10 cellular contexts compared by ENCODE assay signal in genomic region chr1:3369437-3370076, GRCh38.
DNase-seq lines count a peak whose midpoint lies in the region; ATAC-seq and TF ChIP-seq lines count a peak whose summit lies in the region.
"Had no signal": no experiment of that assay in that cellular context is flagged by ENCODE, and none has a peak within 500 bp of the region (broad histone marks: within the 10 kb centered on the region; RNA-seq: fewer than 3 reads in every experiment).

No MANE protein-coding gene starts in this region.

- H3K4me1 ChIP-seq in right atrium auricular region (peaks cover 0 to 33% of the 10 kb centered on the region in 2 donors), skeletal muscle satellite cell (ENCODE audit: control insufficient read depth, insufficient read depth, low read length) (peaks cover 45% of the 10 kb centered on the region)
- H3K4me1 ChIP-seq: lower lobe of right lung had no signal

- ATAC-seq in GM21390 (IDR thresholded peaks at IDR 0.05; ENCODE audit: unreplicated experiment): no peak

- H3K36me3 ChIP-seq in brain microvascular endothelial cell (replicated peaks) (no peaks in the 10 kb centered on the region), right atrium auricular region (no peaks in the 10 kb centered on the region), skeletal muscle satellite cell (ENCODE audit: insufficient read depth, low read length) (no peaks in the 10 kb centered on the region)
- H3K36me3 ChIP-seq: lower lobe of right lung had no signal

- H3K9me3 ChIP-seq in right atrium auricular region (no peaks in the 10 kb centered on the region), skeletal muscle satellite cell (replicated peaks; ENCODE audit: low read length) (no peaks in the 10 kb centered on the region)
- H3K9me3 ChIP-seq: lower lobe of right lung had no signal

- no peak overlapping the region for H3K4me3 ChIP-seq in brain microvascular endothelial cell (ENCODE audit: low read depth, low read length)
- no peak overlapping the region for H3K4me3 ChIP-seq in right atrium auricular region
- no peak overlapping the region for H3K4me3 ChIP-seq in skeletal muscle satellite cell (ENCODE audit: low read length)
- H3K4me3 ChIP-seq: lower lobe of right lung had no signal

- H3K4me2 ChIP-seq in skeletal muscle satellite cell (ENCODE audit: low read length): peak overlapping the region; percentile 65

- H3K9ac ChIP-seq in skeletal muscle satellite cell (ENCODE audit: low read depth, low read length): peak overlapping the region; percentile 20

- DNase-seq in GM04503 (ENCODE audit: low read depth) (peak; percentile 91), brain microvascular endothelial cell (peak; percentile 89), right atrium auricular region (ENCODE audit: low spot score) (peak; percentile 93), AML-193 (lab: John Stamatoyannopoulos, UW) (no peak), NCI-H1417 treated with DMSO at 0.1 percent for 48 hours (lab: John Stamatoyannopoulos, UW) (no peak)
- DNase-seq in activated CD8-positive, alpha-beta memory T cell treated with anti-CD3 and anti-CD28 coated beads for 24 hours: no peak
- DNase-seq: lower lobe of right lung; stimulated activated CD4-positive, alpha-beta T cell treated with anti-CD3 and anti-CD28 coated beads, Interleukin-4, amount 100 ng/mL, for 1 hour had no signal

- TF ChIP-seq CTCF in brain microvascular endothelial cell (IDR thresholded peaks at IDR 0.05; ENCODE audit: low read depth, low read length, missing control alignments): no peak
- no peak for TF ChIP-seq CTCF in right atrium auricular region (IDR thresholded peaks at IDR 0.05)

- no peak overlapping the region for H3K27ac ChIP-seq in brain microvascular endothelial cell
- H3K27ac ChIP-seq in right atrium auricular region: peak overlapping the region; percentile 61 to 86

- H3K27me3 ChIP-seq in brain microvascular endothelial cell (replicated peaks): peaks cover 2% of the 10 kb centered on the region
- no peaks in the 10 kb centered on the region for H3K27me3 ChIP-seq in right atrium auricular region
- H3K27me3 ChIP-seq in skeletal muscle satellite cell (ENCODE audit: control insufficient read depth, insufficient read depth, low read length): peaks cover 22% of the 10 kb centered on the region

- in situ Hi-C loops in brain microvascular endothelial cell (cut with HindIII; ENCODE audit: low pct_ligation_motif_present, low sequenced_read_pairs): no loop called here

Comparison
In these comparisons a context has a peak if more than half of its experiments do, and no peak if none do; other contexts are left out.
1. DNase-seq: peak in GM04503 (single experiment), brain microvascular endothelial cell (single experiment) and right atrium auricular region (single experiment); none in AML-193 (0 of 2), activated CD8-positive, alpha-beta memory T cell treated with anti-CD3 and anti-CD28 coated beads for 24 hours (single experiment) and NCI-H1417 treated with DMSO at 0.1 percent for 48 hours (single experiment).